In the genomic region with DNA sequence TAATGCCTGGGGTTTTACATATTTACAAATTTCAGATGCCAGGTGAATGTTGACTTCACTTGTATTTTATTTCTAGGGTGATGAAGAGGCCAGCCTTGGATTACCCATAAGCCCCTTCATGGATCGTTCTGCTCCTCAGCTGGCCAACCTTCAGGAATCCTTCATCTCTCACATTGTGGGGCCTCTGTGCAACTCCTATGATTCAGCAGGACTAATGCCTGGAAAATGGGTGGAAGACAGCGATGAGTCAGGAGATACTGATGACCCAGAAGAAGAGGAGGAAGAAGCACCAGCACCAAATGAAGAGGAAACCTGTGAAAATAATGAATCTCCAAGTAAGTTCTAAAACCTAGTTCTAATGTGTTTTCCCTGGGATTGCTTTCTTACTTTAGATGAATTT, we compare ENCODE assay signal across 1 cellular context.
TF ChIP-seq lines count a peak whose summit lies in the region.

No MANE protein-coding gene starts in this region.

TF ChIP-seq in IMR-90, 13 proteins besides CTCF, POLR2A, EP300 and RAD21 (continued from another document):
- TF ChIP-seq, protein P1, sequence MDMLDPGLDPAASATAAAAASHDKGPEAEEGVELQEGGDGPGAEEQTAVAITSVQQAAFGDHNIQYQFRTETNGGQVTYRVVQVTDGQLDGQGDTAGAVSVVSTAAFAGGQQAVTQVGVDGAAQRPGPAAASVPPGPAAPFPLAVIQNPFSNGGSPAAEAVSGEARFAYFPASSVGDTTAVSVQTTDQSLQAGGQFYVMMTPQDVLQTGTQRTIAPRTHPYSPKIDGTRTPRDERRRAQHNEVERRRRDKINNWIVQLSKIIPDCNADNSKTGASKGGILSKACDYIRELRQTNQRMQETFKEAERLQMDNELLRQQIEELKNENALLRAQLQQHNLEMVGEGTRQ (IDR thresholded peaks at IDR 0.05; ENCODE audit: low read depth, low read length): no peak
- TF ChIP-seq NFE2L2 (IDR thresholded peaks at IDR 0.05; ENCODE audit: low read depth, low read length): no peak
- TF ChIP-seq MAFK (IDR thresholded peaks at IDR 0.05; ENCODE audit: low read depth, low read length): no peak
- no peak for TF ChIP-seq FOS (IDR thresholded peaks at IDR 0.05; ENCODE audit: low read depth, low read length)
TF ChIP-seq in IMR-90: peak in this region for 0.
